ENCODE assay signal across 8 cellular contexts in genomic region chr21:37416914-37417313, GRCh38.
"Had no signal": no experiment of that assay in that cellular context is flagged by ENCODE, and none has a peak within 500 bp of the region (broad histone marks: within the 10 kb centered on the region; RNA-seq: fewer than 3 reads in every experiment).

No MANE protein-coding gene starts in this region.

- H3K4me3 ChIP-seq: HAP-1 had no signal

- H3K4me3 Mint-ChIP-seq: HFFc6, IgD-negative memory B cell had no signal

- ATAC-seq: HCT116, HepG2 had no signal

- FAIRE-seq: HepG2 had no signal

- H3K36me3 ChIP-seq: HAP-1 had no signal

- H3K9me3 Mint-ChIP-seq: HFFc6, IgD-negative memory B cell had no signal

- H3K36me3 Mint-ChIP-seq: IgD-negative memory B cell had no signal

- H3K9me3 ChIP-seq: HAP-1 had no signal

- DNase-seq: GOT3, H7, HFFc6, KBM-7 had no signal

- H3K27me3 Mint-ChIP-seq: IgD-negative memory B cell had no signal

- H3K27ac Mint-ChIP-seq: IgD-negative memory B cell had no signal
